ENCODE assay signal across 8 cellular contexts in genomic region chr2:235106874-235107639, GRCh38.
A peak's percentile ranks its signal among the peaks of the same experiment; 100 is the strongest.
DNase-seq lines count a peak whose midpoint lies in the region; ATAC-seq and TF ChIP-seq lines count a peak whose summit lies in the region.

No MANE protein-coding gene starts in this region.

- no peaks in the 10 kb centered on the region for H3K27me3 ChIP-seq in PC-3 (ENCODE audit: low read length)

- H3K4me3 Mint-ChIP-seq in endothelial cell (ENCODE audit: unreplicated experiment) = no peak overlapping the region
- H3K4me3 Mint-ChIP-seq in mesothelial cell of epicardium = no peak overlapping the region
- no peak overlapping the region for H3K4me3 Mint-ChIP-seq in T-helper 2 cell treated with Interferon-gamma antibody and Interleukin-4, amounts not matched to agents 5 μg/mL and 100 μg/mL, for 36 hours

- no peak overlapping the region for H3K4me3 ChIP-seq in PC-3 (ENCODE audit: low read length)

- no peaks in the 10 kb centered on the region for H4K20me1 ChIP-seq in PC-3 (ENCODE audit: low read length)

- no peaks in the 10 kb centered on the region for H3K36me3 Mint-ChIP-seq in endothelial cell (ENCODE audit: low read depth, unreplicated experiment)
- H3K36me3 Mint-ChIP-seq in mesothelial cell of epicardium = no peaks in the 10 kb centered on the region
- no peaks in the 10 kb centered on the region for H3K36me3 Mint-ChIP-seq in T-helper 2 cell treated with Interferon-gamma antibody and Interleukin-4, amounts not matched to agents 5 μg/mL and 100 μg/mL, for 36 hours (ENCODE audit: low read depth)

- POLR2A ChIA-PET in PC-3 (lab: Charles Lee; ENCODE audit: unreplicated experiment) = no interaction called here

- no peaks in the 10 kb centered on the region for H3K79me2 ChIP-seq in PC-3 (ENCODE audit: low read length)

- DNase-seq in DMS53 (lab: John Stamatoyannopoulos, UW) (peak; percentile 88), HT1080 (ENCODE audit: low read depth) (peak; percentile 66), PC-3 (peak; percentile 81), endothelial cell (ENCODE audit: low spot score) (peak; percentile 65), mesothelial cell of epicardium (ENCODE audit: low spot score in 2 of 2, unreplicated experiment in 2 of 2) (peak in 1 of 2 experiments; percentile 65)
- no peak for DNase-seq in T-helper 2 cell treated with Interferon-gamma antibody and Interleukin-4, amounts not matched to agents 5 μg/mL and 100 μg/mL, for 36 hours (ENCODE audit: low spot score)

- intact Hi-C loops in PC-3 (cut with micrococcal nuclease) = loop anchor here (1.0 to 5.0 kb wide), 4 partner anchors 51 to 557 kb away; partner anchors contain the start of gene SH3BP4

- H3K4me1 Mint-ChIP-seq in endothelial cell (ENCODE audit: unreplicated experiment) (peaks cover 16% of the 10 kb centered on the region), mesothelial cell of epicardium (peaks cover 4% of the 10 kb centered on the region)
- no peaks in the 10 kb centered on the region for H3K4me1 Mint-ChIP-seq in T-helper 2 cell treated with Interferon-gamma antibody and Interleukin-4, amounts not matched to agents 5 μg/mL and 100 μg/mL, for 36 hours (ENCODE audit: low read depth)

- no peak overlapping the region for H2AFZ ChIP-seq in PC-3 (ENCODE audit: low read length)

- no peaks in the 10 kb centered on the region for H3K27me3 Mint-ChIP-seq in endothelial cell (ENCODE audit: unreplicated experiment)
- H3K27me3 Mint-ChIP-seq in mesothelial cell of epicardium (ENCODE audit: low read depth) = peaks cover 11% of the 10 kb centered on the region
- no peaks in the 10 kb centered on the region for H3K27me3 Mint-ChIP-seq in T-helper 2 cell treated with Interferon-gamma antibody and Interleukin-4, amounts not matched to agents 5 μg/mL and 100 μg/mL, for 36 hours (ENCODE audit: low read depth)

- no TSS peak for BruUV-seq in PC-3 (replicated peaks; lab: Mats Ljungman, UMichigan)

- no peaks in the 10 kb centered on the region for H3K9me2 ChIP-seq in PC-3 (replicated peaks; ENCODE audit: low read length)

- no peak overlapping the region for H3K4me2 ChIP-seq in PC-3 (ENCODE audit: low read length)

- no peaks in the 10 kb centered on the region for H3K9me3 ChIP-seq in PC-3 (ENCODE audit: low read length)

- CTCF ChIA-PET in PC-3 (lab: Charles Lee) = interaction anchor here (0.5 to 1.4 kb wide), 9 partner anchors 10 to 605 kb away, joined by 3 to 12 read pairs (median 5); no protein-coding TSS in a partner anchor

- H3K9me3 Mint-ChIP-seq in endothelial cell (ENCODE audit: unreplicated experiment) = no peaks in the 10 kb centered on the region
- H3K9me3 Mint-ChIP-seq in mesothelial cell of epicardium = no peaks in the 10 kb centered on the region
- H3K9me3 Mint-ChIP-seq in T-helper 2 cell treated with Interferon-gamma antibody and Interleukin-4, amounts not matched to agents 5 μg/mL and 100 μg/mL, for 36 hours = no peaks in the 10 kb centered on the region

- H3F3A ChIP-seq in PC-3 (ENCODE audit: low read length, unreplicated experiment) = no peaks in the 10 kb centered on the region

- H3K27ac ChIP-seq in PC-3 (ENCODE audit: low read length) = no peak overlapping the region

- peak; percentile 93 for ATAC-seq in PC-3
- ATAC-seq in GM18861 (IDR thresholded peaks at IDR 0.05; ENCODE audit: unreplicated experiment) = no peak
- no peak for ATAC-seq in HG03354 (IDR thresholded peaks at IDR 0.05; ENCODE audit: poor library complexity, severe bottlenecking, unreplicated experiment)

- no peaks in the 10 kb centered on the region for H3K4me1 ChIP-seq in PC-3 (ENCODE audit: insufficient read depth, low read length)

- H3K9ac ChIP-seq in PC-3 (ENCODE audit: low read length) = no peak overlapping the region

- TF ChIP-seq CTCF in PC-3 (conservative IDR thresholded peaks at IDR 0.05; ENCODE audit: low read depth, low read length) (peak; percentile 87), endothelial cell (IDR thresholded peaks at IDR 0.05; ENCODE audit: unreplicated experiment) (no peak), mesothelial cell of epicardium (IDR thresholded peaks at IDR 0.05; ENCODE audit: unreplicated experiment) (peak; percentile 32)

- H3K36me3 ChIP-seq in PC-3 (ENCODE audit: low read depth, low read length) = no peaks in the 10 kb centered on the region

- H3K27ac Mint-ChIP-seq in endothelial cell (ENCODE audit: unreplicated experiment) (no peak overlapping the region), mesothelial cell of epicardium (no peak overlapping the region)
- no peak overlapping the region for H3K27ac Mint-ChIP-seq in T-helper 2 cell treated with Interferon-gamma antibody and Interleukin-4, amounts not matched to agents 5 μg/mL and 100 μg/mL, for 36 hours
